ENCODE assay signal across 10 cellular contexts in the genomic region with DNA sequence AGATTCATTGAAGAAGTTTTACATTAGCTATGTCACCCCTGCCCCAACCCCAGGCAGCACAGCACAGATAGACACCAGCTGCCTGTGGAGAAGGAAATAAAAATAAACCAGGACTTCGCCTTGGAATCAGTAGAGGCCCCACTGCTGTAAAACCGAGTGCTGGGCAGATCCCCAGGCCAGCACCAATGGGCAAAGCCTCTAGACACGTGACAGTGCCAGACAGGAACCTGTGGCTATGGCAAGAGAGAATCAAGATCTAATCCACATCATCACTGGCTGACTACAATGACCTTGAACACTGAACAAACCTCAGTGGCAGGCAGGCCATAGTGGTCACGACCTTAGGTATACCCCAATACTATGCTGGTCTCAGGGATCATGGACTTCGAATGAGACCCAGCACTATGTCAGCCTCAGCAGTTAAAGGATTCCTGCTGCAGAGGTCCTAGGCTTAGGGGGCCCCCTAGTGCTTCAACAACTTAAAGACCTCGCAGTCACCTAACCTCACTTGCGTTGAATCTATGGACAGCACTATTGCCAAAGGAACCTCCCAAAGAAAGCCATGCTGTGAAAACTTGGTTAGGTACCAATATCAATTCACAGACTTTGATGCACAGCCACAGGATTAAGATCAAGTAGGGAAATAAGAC.
A peak's percentile ranks its signal among the peaks of the same experiment; 100 is the strongest.
DNase-seq lines count a peak whose midpoint lies in the region; ATAC-seq, FAIRE-seq and TF ChIP-seq lines count a peak whose summit lies in the region.
"Had no signal": no experiment of that assay in that cellular context is flagged by ENCODE, and none has a peak within 500 bp of the region (broad histone marks: within the 10 kb centered on the region; RNA-seq: fewer than 3 reads in every experiment).

No MANE protein-coding gene starts in this region.

- 2% methylated on average over 5 of the region's 7 CpGs for WGBS in A549 (ENCODE audit: missing lambda C conversion rate)

- CTCF ChIA-PET in A549 (lab: Yijun Ruan, JAX), result interaction anchor here (1.0 to 1.4 kb wide), 3 partner anchors 10 to 1964 kb away, joined by 3 read pairs; no protein-coding TSS in a partner anchor

- H3K4me2 ChIP-seq in A549, result no peak overlapping the region

- H3K4me3 ChIP-seq in A549 (no peak overlapping the region), fibroblast of mammary gland (ENCODE audit: control insufficient read depth, low read depth, low read length) (no peak overlapping the region), colonic mucosa (no peak overlapping the region)
- H3K4me3 ChIP-seq: SJSA1 had no signal

- no peaks in the 10 kb centered on the region for H3K36me3 ChIP-seq in colonic mucosa
- H3K36me3 ChIP-seq: SJSA1 had no signal

- peak; percentile 18; the same call in 1 of the 3 replicates for TF ChIP-seq CTCF in A549 (IDR thresholded peaks at IDR 0.05)
- TF ChIP-seq CTCF in GM20000 (IDR thresholded peaks at IDR 0.05; ENCODE audit: extremely low read depth, missing control alignments), result no peak
- peak; percentile 57 for TF ChIP-seq CTCF in fibroblast of mammary gland (conservative IDR thresholded peaks at IDR 0.05; ENCODE audit: control insufficient read depth, insufficient read depth, low read depth, low read length)
- TF ChIP-seq CTCF in colonic mucosa (IDR thresholded peaks at IDR 0.05), result no peak

- H3K9ac ChIP-seq in colonic mucosa (ENCODE audit: low read depth in 2 of 2, low read length in 2 of 2), result no peak overlapping the region

- FAIRE-seq in A549 (lab: Jason Lieb, UNC), result no peak
- FAIRE-seq: endometrium had no signal

- POLR2A ChIA-PET in A549 (lab: Yijun Ruan, JAX), result no interaction called here

- intact Hi-C loops in colonic mucosa (cut with DNase I), result no loop called here

- no peak overlapping the region for H3K27ac ChIP-seq in A549
- H3K27ac ChIP-seq in colonic mucosa, result no peak overlapping the region
- H3K27ac ChIP-seq: SJSA1 had no signal

- TF ChIP-seq POLR2A in A549 (IDR thresholded peaks at IDR 0.05; ENCODE audit: low read length), result no peak

- no peaks in the 10 kb centered on the region for H3K9me3 ChIP-seq in A549
- no peaks in the 10 kb centered on the region for H3K9me3 ChIP-seq in colonic mucosa
- H3K9me3 ChIP-seq: SJSA1 had no signal

- peak; percentile 49 to 63; a peak in 3 of 5 replicates for TF ChIP-seq RAD21 in A549 (conservative IDR thresholded peaks at IDR 0.05 in 1 of 2, IDR thresholded peaks at IDR 0.05 in 1 of 2)

- ATAC-seq in A549 (peak; percentile 62 to 64; a peak in 4 of 6 replicates), HG03196 (IDR thresholded peaks at IDR 0.05; ENCODE audit: unreplicated experiment) (no peak), HG02678 (IDR thresholded peaks at IDR 0.05; ENCODE audit: unreplicated experiment) (no peak)

- no peaks in the 10 kb centered on the region for H3K27me3 ChIP-seq in colonic mucosa
- H3K27me3 ChIP-seq: SJSA1 had no signal

- no peaks in the 10 kb centered on the region for H3K4me1 ChIP-seq in A549
- no peaks in the 10 kb centered on the region for H3K4me1 ChIP-seq in colonic mucosa
- H3K4me1 ChIP-seq: SJSA1 had no signal

- peak in 1 of 2 experiments; percentile 42 for DNase-seq in A549 (ENCODE audit: low read depth in 1 of 2, low spot score in 1 of 2)
- DNase-seq in GM20000 (ENCODE audit: low spot score), result peak; percentile 13
- DNase-seq in NCI-H82 (lab: John Stamatoyannopoulos, UW), result peak; percentile 56
- peak; percentile 49 for DNase-seq in fibroblast of mammary gland (ENCODE audit: low read depth)
- no peak for DNase-seq in activated CD4-positive, alpha-beta T cell treated with anti-CD3 and anti-CD28 coated beads, Interleukin-2, amount 50 U/mL, for 48 hours
- DNase-seq in colonic mucosa, result no peak

- TF ChIP-seq EP300 in A549 (IDR thresholded peaks at IDR 0.05), result no peak

TF ChIP-seq in A549, 52 proteins besides CTCF, POLR2A, EP300 and RAD21:
- TF ChIP-seq, protein P1, sequence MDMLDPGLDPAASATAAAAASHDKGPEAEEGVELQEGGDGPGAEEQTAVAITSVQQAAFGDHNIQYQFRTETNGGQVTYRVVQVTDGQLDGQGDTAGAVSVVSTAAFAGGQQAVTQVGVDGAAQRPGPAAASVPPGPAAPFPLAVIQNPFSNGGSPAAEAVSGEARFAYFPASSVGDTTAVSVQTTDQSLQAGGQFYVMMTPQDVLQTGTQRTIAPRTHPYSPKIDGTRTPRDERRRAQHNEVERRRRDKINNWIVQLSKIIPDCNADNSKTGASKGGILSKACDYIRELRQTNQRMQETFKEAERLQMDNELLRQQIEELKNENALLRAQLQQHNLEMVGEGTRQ (IDR thresholded peaks at IDR 0.05), result no peak
- TF ChIP-seq EHF (CRISPR knock-in tag; IDR thresholded peaks at IDR 0.05) (no peak), JUNB (IDR thresholded peaks at IDR 0.05) (no peak), CHD4 (IDR thresholded peaks at IDR 0.05; ENCODE audit: borderline replicate concordance) (no peak), RARB (CRISPR knock-in tag; IDR thresholded peaks at IDR 0.05) (no peak), HEYL (CRISPR knock-in tag; IDR thresholded peaks at IDR 0.05) (no peak), ELK1 (IDR thresholded peaks at IDR 0.05; ENCODE audit: low read depth, low read length) (no peak), JUN (IDR thresholded peaks at IDR 0.05) (no peak), PBX3 (IDR thresholded peaks at IDR 0.05) (no peak), MAX (IDR thresholded peaks at IDR 0.05) (no peak), RCOR1 (IDR thresholded peaks at IDR 0.05; ENCODE audit: low read depth, low read length) (no peak), POLR2AphosphoS2 (conservative IDR thresholded peaks at IDR 0.05; ENCODE audit: low read length) (no peak), ZNF302 (CRISPR knock-in tag; IDR thresholded peaks at IDR 0.05) (no peak), BHLHE40 (IDR thresholded peaks at IDR 0.05; ENCODE audit: low read depth, low read length) (no peak)
- TF ChIP-seq, protein P2, sequence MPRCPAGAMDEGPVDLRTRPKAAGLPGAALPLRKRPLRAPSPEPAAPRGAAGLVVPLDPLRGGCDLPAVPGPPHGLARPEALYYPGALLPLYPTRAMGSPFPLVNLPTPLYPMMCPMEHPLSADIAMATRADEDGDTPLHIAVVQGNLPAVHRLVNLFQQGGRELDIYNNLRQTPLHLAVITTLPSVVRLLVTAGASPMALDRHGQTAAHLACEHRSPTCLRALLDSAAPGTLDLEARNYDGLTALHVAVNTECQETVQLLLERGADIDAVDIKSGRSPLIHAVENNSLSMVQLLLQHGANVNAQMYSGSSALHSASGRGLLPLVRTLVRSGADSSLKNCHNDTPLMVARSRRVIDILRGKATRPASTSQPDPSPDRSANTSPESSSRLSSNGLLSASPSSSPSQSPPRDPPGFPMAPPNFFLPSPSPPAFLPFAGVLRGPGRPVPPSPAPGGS (IDR thresholded peaks at IDR 0.05), result no peak

Comparison
In these comparisons a context has a peak if more than half of its experiments do, and no peak if none do; other contexts are left out.
1. ATAC-seq: peak in A549 (2 of 2); none in HG03196 (single experiment) and HG02678 (single experiment).
2. DNase-seq: peak in GM20000 (single experiment), NCI-H82 (single experiment) and fibroblast of mammary gland (single experiment); none in activated CD4-positive, alpha-beta T cell treated with anti-CD3 and anti-CD28 coated beads, Interleukin-2, amount 50 U/mL, for 48 hours (0 of 2) and colonic mucosa (single experiment).
3. CTCF ChIP-seq: peak in A549 (single experiment) and fibroblast of mammary gland (single experiment); none in GM20000 (single experiment) and colonic mucosa (single experiment).